23 cellular contexts compared by ENCODE assay signal in the genomic region with DNA sequence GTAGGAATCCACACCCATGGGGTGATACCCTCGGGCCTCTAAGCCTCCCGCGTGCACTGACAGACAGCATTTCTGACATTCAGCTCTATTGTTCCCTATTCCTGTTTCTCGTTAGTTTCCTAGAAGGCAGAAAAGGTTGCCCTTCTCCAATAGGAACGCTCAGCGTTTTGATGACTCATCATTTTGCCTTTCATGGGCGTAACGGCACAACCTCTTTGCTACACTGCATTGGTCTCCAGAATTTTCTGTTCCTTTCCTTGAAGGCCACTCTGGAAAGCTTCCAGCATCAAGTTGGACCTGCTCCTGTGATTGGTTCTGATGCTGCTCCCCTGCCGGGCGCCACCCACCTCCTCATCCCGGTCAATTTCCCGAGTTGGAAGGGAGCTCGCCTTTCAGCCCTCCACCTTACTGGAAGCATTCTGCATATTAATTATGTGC. TPM values are rescaled to one million over a fixed set of nuclear protein-coding genes. Genes with fewer than 3 reads are reported as not detected.
A peak's percentile ranks its signal among the peaks of the same experiment; 100 is the strongest.
DNase-seq lines count a peak whose midpoint lies in the region; ATAC-seq, FAIRE-seq and TF ChIP-seq lines count a peak whose summit lies in the region.
"Had no signal": no experiment of that assay in that cellular context is flagged by ENCODE, and none has a peak within 500 bp of the region (broad histone marks: within the 10 kb centered on the region; RNA-seq: fewer than 3 reads in every experiment).

No MANE protein-coding gene starts in this region.

- H3K4me1 Mint-ChIP-seq in GM23338: peaks cover 9% of the 10 kb centered on the region

- H3K4me3 Mint-ChIP-seq in GM23338: no peak overlapping the region
- H3K4me3 Mint-ChIP-seq: activated naive CD8-positive, alpha-beta T cell treated with anti-CD3 and anti-CD28 coated beads, Interleukin-2, amount 10 ng/mL, durations not matched to agents 7 days and 5 days had no signal

- no peak for TF ChIP-seq CTCF in GM23338 (conservative IDR thresholded peaks at IDR 0.05; ENCODE audit: low read depth in 2 of 2)
- no peak for TF ChIP-seq CTCF in bronchial epithelial cell (IDR thresholded peaks at IDR 0.05; ENCODE audit: insufficient read depth, low read length, severe bottlenecking)
- no peak for TF ChIP-seq CTCF in upper lobe of right lung (IDR thresholded peaks at IDR 0.05)

- FAIRE-seq in bronchial epithelial cell (lab: Jason Lieb, UNC): no peak
- FAIRE-seq: RCC 7860 had no signal

- no peaks in the 10 kb centered on the region for H3K9me3 Mint-ChIP-seq in GM23338
- H3K9me3 Mint-ChIP-seq: activated naive CD8-positive, alpha-beta T cell treated with anti-CD3 and anti-CD28 coated beads, Interleukin-2, amount 10 ng/mL, durations not matched to agents 7 days and 5 days had no signal

- peaks cover 7% of the 10 kb centered on the region for H3K4me1 ChIP-seq in GM23338 (ENCODE audit: insufficient read depth)
- no peaks in the 10 kb centered on the region for H3K4me1 ChIP-seq in upper lobe of right lung
- H3K4me1 ChIP-seq: breast epithelium, gastroesophageal sphincter, thyroid gland had no signal

- H3K27ac ChIP-seq in GM23338 (ENCODE audit: low read depth) (no peak overlapping the region), upper lobe of right lung (no peak overlapping the region)
- H3K27ac ChIP-seq: BLaER1 treated with 17β-estradiol and CSF1 and Interleukin-3, amounts not matched to agents 10 nM and 100 nM; breast epithelium; epithelial cell of prostate; gastroesophageal sphincter; ovary; thyroid gland had no signal

- H3K9me3 ChIP-seq in upper lobe of right lung: no peaks in the 10 kb centered on the region
- H3K9me3 ChIP-seq: BLaER1 treated with 17β-estradiol and CSF1 and Interleukin-3, amounts not matched to agents 10 nM and 100 nM; breast epithelium; gastroesophageal sphincter; ovary; SK-N-SH; thyroid gland had no signal

- intact Hi-C loops in upper lobe of right lung (cut with DNase I): no loop called here

- H2AFZ ChIP-seq in GM23338: peak overlapping the region; percentile 20; the same call in 1 of the 2 replicates

- no peak overlapping the region for H3K4me3 ChIP-seq in GM23338
- H3K4me3 ChIP-seq in bronchial epithelial cell (ENCODE audit: low read depth, low read length): no peak overlapping the region
- H3K4me3 ChIP-seq in upper lobe of right lung: no peak overlapping the region
- H3K4me3 ChIP-seq: BLaER1 treated with 17β-estradiol and CSF1 and Interleukin-3, amounts not matched to agents 10 nM and 100 nM; breast epithelium; gastroesophageal sphincter; ovary; thyroid gland had no signal

- H3K36me3 ChIP-seq in GM23338 (ENCODE audit: insufficient read depth): no peaks in the 10 kb centered on the region
- H3K36me3 ChIP-seq in bronchial epithelial cell (ENCODE audit: control insufficient read depth, insufficient read depth, low read length): no peaks in the 10 kb centered on the region
- no peaks in the 10 kb centered on the region for H3K36me3 ChIP-seq in upper lobe of right lung
- H3K36me3 ChIP-seq: BLaER1 treated with 17β-estradiol and CSF1 and Interleukin-3, amounts not matched to agents 10 nM and 100 nM; breast epithelium; gastroesophageal sphincter; ovary; thyroid gland had no signal

- no peaks in the 10 kb centered on the region for H4K20me1 ChIP-seq in GM23338 (replicated peaks; ENCODE audit: insufficient read depth)
- H4K20me1 ChIP-seq: BLaER1 treated with 17β-estradiol and CSF1 and Interleukin-3, amounts not matched to agents 10 nM and 100 nM had no signal

- peaks cover 3% of the 10 kb centered on the region for H3K27me3 Mint-ChIP-seq in GM23338 (ENCODE audit: insufficient read depth, low read depth, poor library complexity)

- no peak overlapping the region for H3K27ac Mint-ChIP-seq in GM23338
- H3K27ac Mint-ChIP-seq: activated naive CD8-positive, alpha-beta T cell treated with anti-CD3 and anti-CD28 coated beads, Interleukin-2, amount 10 ng/mL, durations not matched to agents 7 days and 5 days had no signal

- no peaks in the 10 kb centered on the region for H3K79me2 ChIP-seq in GM23338 (replicated peaks; ENCODE audit: insufficient read depth)

- DNase-seq in GM23338 (ENCODE audit: low spot score) (peak; percentile 48), bronchial epithelial cell (ENCODE audit: low read depth) (peak; percentile 28), iPS-NIHi11 (ENCODE audit: low spot score) (peak; percentile 64), upper lobe of right lung (peak; percentile 48), anterior cingulate cortex (lab: John Stamatoyannopoulos, UW) (no peak)
- DNase-seq: activated CD4-positive, CD25-positive, alpha-beta regulatory T cell treated with anti-CD3 and anti-CD28 coated beads, Interleukin-2, amount 50 U/mL, for 72 hours; activated naive CD8-positive, alpha-beta T cell treated with anti-CD3 and anti-CD28 coated beads, Interleukin-2, amount 10 ng/mL, durations not matched to agents 7 days and 5 days; GDM1; NCI-H1930; NCI-H510A; ovary; SK-N-SH; stimulated activated naive CD4-positive, alpha-beta T cell treated with Interleukin-2 at 50 U/mL for 16 hours; T-helper 9 cell; thyroid gland had no signal

- H3K27me3 ChIP-seq in GM23338 (ENCODE audit: insufficient read depth) (no peaks in the 10 kb centered on the region), bronchial epithelial cell (ENCODE audit: control insufficient read depth, insufficient read depth, low read length) (no peaks in the 10 kb centered on the region), upper lobe of right lung (no peaks in the 10 kb centered on the region)
- H3K27me3 ChIP-seq: BLaER1 treated with 17β-estradiol and CSF1 and Interleukin-3, amounts not matched to agents 10 nM and 100 nM; breast epithelium; ovary; thyroid gland had no signal

- ATAC-seq in GM23338: peak; percentile 59
- ATAC-seq in upper lobe of right lung: peak; percentile 53
- no peak for ATAC-seq in GM18907 (IDR thresholded peaks at IDR 0.05; ENCODE audit: unreplicated experiment)
- no peak for ATAC-seq in GM19463 (IDR thresholded peaks at IDR 0.05; ENCODE audit: unreplicated experiment)
- ATAC-seq: gastroesophageal sphincter, sciatic nerve had no signal

- no peaks in the 10 kb centered on the region for H3K36me3 Mint-ChIP-seq in GM23338 (ENCODE audit: low read depth)
- H3K36me3 Mint-ChIP-seq: activated naive CD8-positive, alpha-beta T cell treated with anti-CD3 and anti-CD28 coated beads, Interleukin-2, amount 10 ng/mL, durations not matched to agents 7 days and 5 days had no signal

- no peaks in the 10 kb centered on the region for H3K9me2 ChIP-seq in GM23338 (ENCODE audit: insufficient read depth)
- H3K9me2 ChIP-seq: SK-N-SH had no signal

- peak overlapping the region; percentile 28; the same call in 1 of the 2 replicates for H3K4me2 ChIP-seq in GM23338
- H3K4me2 ChIP-seq: SK-N-SH had no signal

- H3F3A ChIP-seq in GM23338 (replicated peaks; ENCODE audit: low read depth): no peaks in the 10 kb centered on the region

TF ChIP-seq in GM23338, 12 proteins besides CTCF, POLR2A, EP300 and RAD21:
- TF ChIP-seq, protein P1, sequence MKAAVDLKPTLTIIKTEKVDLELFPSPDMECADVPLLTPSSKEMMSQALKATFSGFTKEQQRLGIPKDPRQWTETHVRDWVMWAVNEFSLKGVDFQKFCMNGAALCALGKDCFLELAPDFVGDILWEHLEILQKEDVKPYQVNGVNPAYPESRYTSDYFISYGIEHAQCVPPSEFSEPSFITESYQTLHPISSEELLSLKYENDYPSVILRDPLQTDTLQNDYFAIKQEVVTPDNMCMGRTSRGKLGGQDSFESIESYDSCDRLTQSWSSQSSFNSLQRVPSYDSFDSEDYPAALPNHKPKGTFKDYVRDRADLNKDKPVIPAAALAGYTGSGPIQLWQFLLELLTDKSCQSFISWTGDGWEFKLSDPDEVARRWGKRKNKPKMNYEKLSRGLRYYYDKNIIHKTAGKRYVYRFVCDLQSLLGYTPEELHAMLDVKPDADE (IDR thresholded peaks at IDR 0.05): no peak

RNA-seq across cellular contexts. Expression of a gene that starts 13.0 kb away (rescaled TPM):
- 17.4 and 22.5 TPM in 2 replicates for total RNA-seq in GM23338 (2014; rRNA removed; shearing (Covaris generic))
- 9.6 and 10.0 TPM in 2 replicates for polyA plus RNA-seq in GM23338 (2016; fragmentation: Nextera tagmentation; extraction: Ambion mirVana)
- total RNA-seq in bronchial epithelial cell (6.3 and 6.8 TPM in 2 replicates), upper lobe of right lung (58.8 TPM)

Comparison
In these comparisons a context has a peak if more than half of its experiments do, and no peak if none do; other contexts are left out.
1. ATAC-seq: peak in GM23338 (single experiment) and upper lobe of right lung (single experiment); none in GM18907 (single experiment) and GM19463 (single experiment).
2. DNase-seq: peak in GM23338 (single experiment), bronchial epithelial cell (single experiment), iPS-NIHi11 (single experiment) and upper lobe of right lung (single experiment); none in anterior cingulate cortex (0 of 58).